In the genomic region with DNA sequence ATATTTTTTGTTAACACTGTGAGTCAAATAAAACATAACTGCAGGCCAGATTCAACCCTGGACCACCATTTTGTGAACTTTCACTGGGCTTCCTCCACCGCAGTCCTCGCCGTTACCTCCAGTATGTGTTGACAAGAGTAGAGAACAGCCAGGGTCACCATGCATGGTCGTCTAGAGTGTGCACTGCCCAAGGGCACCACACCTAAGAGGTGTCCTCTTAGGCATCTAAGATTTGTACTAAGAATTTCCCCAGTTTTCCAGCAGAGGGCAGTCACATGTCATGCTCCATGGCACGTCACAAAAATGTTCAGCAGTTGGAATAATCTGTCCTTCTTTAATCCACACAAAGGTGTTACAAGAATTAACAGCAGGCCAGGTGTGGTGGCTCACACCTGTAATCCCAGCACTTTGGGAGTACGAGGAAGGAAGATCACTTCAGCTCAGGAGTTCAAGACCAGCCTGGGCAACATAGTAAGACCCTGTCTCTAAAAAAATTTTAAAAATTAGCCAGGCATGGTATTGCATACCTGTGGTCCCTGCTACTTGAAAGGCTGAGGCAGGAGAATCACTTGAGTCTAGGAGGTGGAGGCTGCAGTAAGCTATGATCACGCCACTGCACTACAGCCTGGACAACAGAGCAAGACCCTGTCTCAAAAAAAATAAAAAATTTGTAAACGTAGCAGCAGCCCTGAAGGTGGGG, we compare ENCODE assay signal across 7 cellular contexts.
DNase-seq lines count a peak whose midpoint lies in the region; ATAC-seq and TF ChIP-seq lines count a peak whose summit lies in the region.

No MANE protein-coding gene starts in this region.

- TF ChIP-seq CTCF in GM12865 (IDR thresholded peaks at IDR 0.05; ENCODE audit: insufficient read depth, low read depth, low read length, missing control alignments), result peak; percentile 78
- peak; percentile 53 for TF ChIP-seq CTCF in WTC11 (IDR thresholded peaks at IDR 0.05)
- peak; percentile 81 for TF ChIP-seq CTCF in choroid plexus epithelial cell (conservative IDR thresholded peaks at IDR 0.05; ENCODE audit: low read depth, low read length)
- peak; percentile 87 for TF ChIP-seq CTCF in liver (IDR thresholded peaks at IDR 0.05; ENCODE audit: low read depth, low read length, missing input control)

- DNase-seq in GM12865 (ENCODE audit: low read depth), result peak; percentile 75
- DNase-seq in NCI-H2196 (lab: John Stamatoyannopoulos, UW; ENCODE audit: unreplicated experiment), result peak; percentile 66
- DNase-seq in WTC11 (ENCODE audit: low spot score), result peak; percentile 36
- peak; percentile 84 for DNase-seq in choroid plexus epithelial cell (ENCODE audit: low read depth)
- peak; percentile 3 for DNase-seq in stimulated activated CD8-positive, alpha-beta memory T cell treated with anti-CD3 and anti-CD28 coated beads, Interleukin-4, amount 100 ng/mL, for 24 hours (ENCODE audit: low read depth)

- peaks cover 4% of the 10 kb centered on the region; the same call in 1 of the 2 replicates for H3K27me3 Mint-ChIP-seq in WTC11 (ENCODE audit: low read depth)

- H3K4me1 ChIP-seq in liver (ENCODE audit: control insufficient read depth in 4 of 4, insufficient read depth in 4 of 4, low read length in 3 of 4), result no peaks in the 10 kb centered on the region

- H3K4me3 ChIP-seq in GM12865 (ENCODE audit: low read depth, low read length), result no peak overlapping the region
- no peak overlapping the region for H3K4me3 ChIP-seq in choroid plexus epithelial cell (ENCODE audit: low read depth, low read length)
- H3K4me3 ChIP-seq in liver (ENCODE audit: low read depth in 1 of 3, low read length in 3 of 3), result no peak overlapping the region

- peak; percentile 94 to 97 for TF ChIP-seq RAD21 in liver (IDR thresholded peaks at IDR 0.05)

- H3K36me3 Mint-ChIP-seq in WTC11, result no peaks in the 10 kb centered on the region

- CTCF ChIA-PET in WTC11 (lab: Charles Lee), result interaction anchor here (0.6 to 2.8 kb wide), 2 partner anchors 21 to 181 kb away, joined by 5 to 24 read pairs; no protein-coding TSS in a partner anchor

- peaks cover 9% of the 10 kb centered on the region for H3K9me3 Mint-ChIP-seq in WTC11

- H3K4me3 Mint-ChIP-seq in WTC11, result no peak overlapping the region

- no peaks in the 10 kb centered on the region for H3K36me3 ChIP-seq in liver (ENCODE audit: control insufficient read depth in 4 of 4, insufficient read depth in 3 of 4, low read depth in 1 of 4, low read length in 3 of 4)

- ATAC-seq in HG02885 (IDR thresholded peaks at IDR 0.05; ENCODE audit: poor library complexity, unreplicated experiment), result peak; percentile 64
- ATAC-seq in WTC11, result peak; percentile 74

- H3K27ac ChIP-seq in liver (ENCODE audit: low read depth in 1 of 2, low read length in 2 of 2), result no peak overlapping the region

- no peaks in the 10 kb centered on the region for H3K27me3 ChIP-seq in liver (ENCODE audit: control insufficient read depth in 4 of 4, insufficient read depth in 4 of 4, low read length in 3 of 4)

- 37% methylated on average over 8 of the region's 8 CpGs for WGBS in liver

- POLR2A ChIA-PET in WTC11 (lab: Charles Lee), result no interaction called here

- H3K4me1 Mint-ChIP-seq in WTC11, result peaks cover 14% of the 10 kb centered on the region

- no peaks in the 10 kb centered on the region for H3K9me3 ChIP-seq in liver (ENCODE audit: control insufficient read depth in 4 of 4, low read length in 3 of 4)

- no peak overlapping the region for H3K27ac Mint-ChIP-seq in WTC11

- no peak overlapping the region for H3K9ac ChIP-seq in liver (ENCODE audit: low read depth in 1 of 2, low read length in 2 of 2)

TF ChIP-seq in WTC11, 78 proteins besides CTCF, POLR2A, EP300 and RAD21:
- TF ChIP-seq ESRRA (CRISPR knock-in tag; IDR thresholded peaks at IDR 0.05; ENCODE audit: borderline replicate concordance) (no peak), ZNF121 (CRISPR knock-in tag; IDR thresholded peaks at IDR 0.05) (peak; percentile 75; the same call in 1 of the 2 replicates)

TF ChIP-seq in liver, 16 proteins besides CTCF, POLR2A, EP300 and RAD21:
- no peak for TF ChIP-seq FOXA2 (IDR thresholded peaks at IDR 0.05)
- TF ChIP-seq RXRA (IDR thresholded peaks at IDR 0.05), result no peak
- no peak for TF ChIP-seq ZBTB33 (IDR thresholded peaks at IDR 0.05)
- TF ChIP-seq, protein P1, sequence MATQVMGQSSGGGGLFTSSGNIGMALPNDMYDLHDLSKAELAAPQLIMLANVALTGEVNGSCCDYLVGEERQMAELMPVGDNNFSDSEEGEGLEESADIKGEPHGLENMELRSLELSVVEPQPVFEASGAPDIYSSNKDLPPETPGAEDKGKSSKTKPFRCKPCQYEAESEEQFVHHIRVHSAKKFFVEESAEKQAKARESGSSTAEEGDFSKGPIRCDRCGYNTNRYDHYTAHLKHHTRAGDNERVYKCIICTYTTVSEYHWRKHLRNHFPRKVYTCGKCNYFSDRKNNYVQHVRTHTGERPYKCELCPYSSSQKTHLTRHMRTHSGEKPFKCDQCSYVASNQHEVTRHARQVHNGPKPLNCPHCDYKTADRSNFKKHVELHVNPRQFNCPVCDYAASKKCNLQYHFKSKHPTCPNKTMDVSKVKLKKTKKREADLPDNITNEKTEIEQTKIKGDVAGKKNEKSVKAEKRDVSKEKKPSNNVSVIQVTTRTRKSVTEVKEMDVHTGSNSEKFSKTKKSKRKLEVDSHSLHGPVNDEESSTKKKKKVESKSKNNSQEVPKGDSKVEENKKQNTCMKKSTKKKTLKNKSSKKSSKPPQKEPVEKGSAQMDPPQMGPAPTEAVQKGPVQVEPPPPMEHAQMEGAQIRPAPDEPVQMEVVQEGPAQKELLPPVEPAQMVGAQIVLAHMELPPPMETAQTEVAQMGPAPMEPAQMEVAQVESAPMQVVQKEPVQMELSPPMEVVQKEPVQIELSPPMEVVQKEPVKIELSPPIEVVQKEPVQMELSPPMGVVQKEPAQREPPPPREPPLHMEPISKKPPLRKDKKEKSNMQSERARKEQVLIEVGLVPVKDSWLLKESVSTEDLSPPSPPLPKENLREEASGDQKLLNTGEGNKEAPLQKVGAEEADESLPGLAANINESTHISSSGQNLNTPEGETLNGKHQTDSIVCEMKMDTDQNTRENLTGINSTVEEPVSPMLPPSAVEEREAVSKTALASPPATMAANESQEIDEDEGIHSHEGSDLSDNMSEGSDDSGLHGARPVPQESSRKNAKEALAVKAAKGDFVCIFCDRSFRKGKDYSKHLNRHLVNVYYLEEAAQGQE (IDR thresholded peaks at IDR 0.05), result no peak
- TF ChIP-seq HNF4G (IDR thresholded peaks at IDR 0.05), result no peak
- TF ChIP-seq EGR1 (IDR thresholded peaks at IDR 0.05; ENCODE audit: low read depth in 2 of 2), result no peak
- TF ChIP-seq JUND (IDR thresholded peaks at IDR 0.05), result no peak
- TF ChIP-seq TAF1 (conservative IDR thresholded peaks at IDR 0.05), result no peak
- TF ChIP-seq GABPA (IDR thresholded peaks at IDR 0.05 in 1 of 2, conservative IDR thresholded peaks at IDR 0.05 in 1 of 2), result no peak
- TF ChIP-seq ATF3 (IDR thresholded peaks at IDR 0.05), result no peak
- TF ChIP-seq NR2F2 (IDR thresholded peaks at IDR 0.05), result no peak
- no peak for TF ChIP-seq YY1 (IDR thresholded peaks at IDR 0.05)
- no peak for TF ChIP-seq HNF4A (conservative IDR thresholded peaks at IDR 0.05)
- no peak for TF ChIP-seq FOXA1 (IDR thresholded peaks at IDR 0.05)
- TF ChIP-seq, protein P2, sequence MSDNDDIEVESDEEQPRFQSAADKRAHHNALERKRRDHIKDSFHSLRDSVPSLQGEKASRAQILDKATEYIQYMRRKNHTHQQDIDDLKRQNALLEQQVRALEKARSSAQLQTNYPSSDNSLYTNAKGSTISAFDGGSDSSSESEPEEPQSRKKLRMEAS (IDR thresholded peaks at IDR 0.05), result no peak
- TF ChIP-seq SP1 (IDR thresholded peaks at IDR 0.05), result no peak

Comparison
In these comparisons a context has a peak if more than half of its experiments do, and no peak if none do; other contexts are left out.
1. DNase-seq: peak in every context shown above with its lines; median percentile 84 in choroid plexus epithelial cell; 75 in GM12865; 66 in NCI-H2196; 36 in WTC11; 3 in stimulated activated CD8-positive, alpha-beta memory T cell treated with anti-CD3 and anti-CD28 coated beads, Interleukin-4, amount 100 ng/mL, for 24 hours.